In genomic region chr11:843818-844692, GRCh38 we compare ENCODE assay signal across 8 cellular contexts. TPM values are rescaled to one million over a fixed set of nuclear protein-coding genes. Genes with fewer than 3 reads are reported as not detected.
DNase-seq lines count a peak whose midpoint lies in the region; ATAC-seq and TF ChIP-seq lines count a peak whose summit lies in the region.

No MANE protein-coding gene starts in this region.

- peak overlapping the region; percentile 78; the same call in 1 of the 2 replicates for H3K4me3 ChIP-seq in PC-9
- H3K4me3 ChIP-seq in colonic mucosa: peak overlapping the region; percentile 99
- H3K4me3 ChIP-seq in stomach smooth muscle (ENCODE audit: low read length in 2 of 2): peak overlapping the region; percentile 91 to 92

- H3K79me2 ChIP-seq in PC-9 (ENCODE audit: low read depth): peaks cover 20% of the 10 kb centered on the region

- CTCF ChIA-PET in PC-9 (lab: Charles Lee): interaction anchor here (0.6 to 1.3 kb wide), 2 partner anchors 9 to 23 kb away, joined by 3 read pairs; no protein-coding TSS in a partner anchor

- H3K4me1 ChIP-seq in PC-9 (replicated peaks; ENCODE audit: insufficient read depth): peaks cover 20% of the 10 kb centered on the region
- peaks cover 20% of the 10 kb centered on the region for H3K4me1 ChIP-seq in colonic mucosa
- peaks cover 69% of the 10 kb centered on the region for H3K4me1 ChIP-seq in stomach smooth muscle (ENCODE audit: control insufficient read depth, insufficient read depth, low read length)

- peak overlapping the region; percentile 83 for H3K4me2 ChIP-seq in PC-9

- peaks cover 18% of the 10 kb centered on the region for H4K20me1 ChIP-seq in PC-9 (ENCODE audit: insufficient read depth)

- H3K9ac ChIP-seq in colonic mucosa (ENCODE audit: low read depth in 2 of 2, low read length in 2 of 2): peak overlapping the region; percentile 66 to 69
- H3K9ac ChIP-seq in stomach smooth muscle (ENCODE audit: low read length in 2 of 2): peak overlapping the region; percentile 42 to 78

- H3K27me3 ChIP-seq in PC-9 (ENCODE audit: insufficient read depth, low read depth): no peaks in the 10 kb centered on the region
- peaks cover 7% of the 10 kb centered on the region for H3K27me3 ChIP-seq in colonic mucosa
- peaks cover 5 to 14% of the 10 kb centered on the region in 2 donors for H3K27me3 ChIP-seq in stomach smooth muscle (ENCODE audit: control insufficient read depth in 1 of 2, insufficient read depth in 2 of 2, low read length in 2 of 2)

- H3K9me2 ChIP-seq in PC-9 (ENCODE audit: insufficient read depth): no peaks in the 10 kb centered on the region

- H3K9me3 ChIP-seq in PC-9 (ENCODE audit: insufficient read depth, low read depth) (no peaks in the 10 kb centered on the region), colonic mucosa (no peaks in the 10 kb centered on the region), stomach smooth muscle (ENCODE audit: control insufficient read depth in 2 of 2, low read length in 2 of 2) (no peaks in the 10 kb centered on the region)

- BruUV-seq in PC-9 (replicated peaks; lab: Mats Ljungman, UMichigan): no TSS peak

- intact Hi-C loops in PC-9 (cut with micrococcal nuclease; ENCODE audit: unreplicated experiment): loop anchor here (2.0 to 5.0 kb wide), 2 partner anchors 37 to 207 kb away; partner anchors contain the start of genes PIDD1 and RPLP2
- intact Hi-C loops in colonic mucosa (cut with DNase I): no loop called here

- ATAC-seq in HG03342 (IDR thresholded peaks at IDR 0.05; ENCODE audit: unreplicated experiment) (no peak), HG03571 (IDR thresholded peaks at IDR 0.05; ENCODE audit: unreplicated experiment) (no peak)

- no peaks in the 10 kb centered on the region for H3K36me3 ChIP-seq in PC-9 (ENCODE audit: low read depth)
- peaks cover 8% of the 10 kb centered on the region for H3K36me3 ChIP-seq in colonic mucosa
- H3K36me3 ChIP-seq in stomach smooth muscle (ENCODE audit: control insufficient read depth in 2 of 2, insufficient read depth in 2 of 2, low read length in 2 of 2): peaks cover 8 to 14% of the 10 kb centered on the region in 2 donors

- H2AFZ ChIP-seq in PC-9: no peak overlapping the region

- DNase-seq in GM04504 (ENCODE audit: low read depth): peak; percentile 93
- DNase-seq in PC-9: peak; percentile 69 to 80
- DNase-seq in colonic mucosa: peak; percentile 84
- peak; percentile 92 for DNase-seq in left kidney (ENCODE audit: low read depth, low spot score)
- no peak for DNase-seq in cortex of kidney (lab: John Stamatoyannopoulos, UW)

- POLR2A ChIA-PET in PC-9 (lab: Charles Lee; ENCODE audit: unreplicated experiment): interaction anchor here (1.4 kb wide), 1 partner anchor 9 kb away, joined by 5 read pairs; no protein-coding TSS in a partner anchor

- TF ChIP-seq CTCF in PC-9 (conservative IDR thresholded peaks at IDR 0.05) (no peak), colonic mucosa (IDR thresholded peaks at IDR 0.05) (no peak)

- H3K27ac ChIP-seq in PC-9 (peak overlapping the region; percentile 3; the same call in 1 of the 2 replicates), colonic mucosa (peak overlapping the region; percentile 81), stomach smooth muscle (ENCODE audit: low read length) (peak overlapping the region; percentile 62)

- peaks cover 11% of the 10 kb centered on the region; the same call in 1 of the 2 replicates for H3F3A ChIP-seq in PC-9 (ENCODE audit: insufficient read depth, low read depth)

RNA-seq across cellular contexts. Expression of gene TSPAN4, which starts 1.4 kb away (rescaled TPM):
- 30.4 and 43.6 TPM in 2 replicates for total RNA-seq in PC-9 (2021)
- 10 to 100 TPM; 12.1 to 12.7 TPM for total RNA-seq in colonic mucosa

RNA-seq across cellular contexts. Expression of gene POLR2L, which starts 1.7 kb away (rescaled TPM):
- total RNA-seq in PC-9 (2021) (87.4 and 99.7 TPM in 2 replicates), colonic mucosa (100 to 1,000 TPM in 1 of 2 donors, 10 to 100 TPM in 1; 77.4 to 181 TPM)

RNA-seq across cellular contexts. Expression of gene CD151, which starts 11.3 kb away (rescaled TPM):
- total RNA-seq in PC-9 (2021) (184 and 199 TPM in 2 replicates), colonic mucosa (100 to 1,000 TPM; 371 to 396 TPM)

RNA-seq across cellular contexts. Expression of gene CRACR2B, which starts 16.3 kb away (rescaled TPM):
- total RNA-seq in PC-9 (2021) (17.5 and 21.2 TPM in 2 replicates), colonic mucosa (100 to 1,000 TPM in 1 of 2 donors, 10 to 100 TPM in 1; 97.3 to 108 TPM)

RNA-seq across cellular contexts. Expression of gene PNPLA2, which starts 25.3 kb away (rescaled TPM):
- 137 and 142 TPM in 2 replicates for total RNA-seq in PC-9 (2021)
- total RNA-seq in colonic mucosa: 100 to 1,000 TPM; 139 to 155 TPM

Comparison
In these comparisons a context has a peak if more than half of its experiments do, and no peak if none do; other contexts are left out.
1. H3K27ac ChIP-seq: peak in every context shown above with its lines; median percentile 81 in colonic mucosa; 62 in stomach smooth muscle; 3 in PC-9.